31 cellular contexts compared by ENCODE assay signal in the genomic region with DNA sequence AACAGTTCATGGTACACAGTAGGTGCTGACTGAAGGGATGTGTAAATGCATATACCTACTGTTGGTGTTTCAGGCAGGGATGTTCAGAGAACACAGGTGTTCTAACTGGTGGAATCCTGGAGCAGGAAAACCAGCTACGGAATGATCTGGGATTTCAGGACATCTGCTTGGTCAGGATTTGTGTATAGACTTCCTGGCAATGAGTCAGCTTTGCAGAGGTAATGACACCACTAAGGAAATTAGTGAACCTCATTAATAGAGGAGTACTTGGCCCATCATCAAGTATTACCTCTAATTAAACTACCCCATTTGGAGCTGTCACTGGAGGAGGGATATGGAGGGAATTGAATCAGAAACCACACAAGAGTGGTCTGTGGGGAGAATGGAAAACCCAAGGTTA. TPM values are rescaled to one million over a fixed set of nuclear protein-coding genes. Genes with fewer than 3 reads are reported as not detected.
A peak's percentile ranks its signal among the peaks of the same experiment; 100 is the strongest.
DNase-seq lines count a peak whose midpoint lies in the region; ATAC-seq and TF ChIP-seq lines count a peak whose summit lies in the region.
"Had no signal": no experiment of that assay in that cellular context is flagged by ENCODE, and none has a peak within 500 bp of the region (broad histone marks: within the 10 kb centered on the region; RNA-seq: fewer than 3 reads in every experiment).

No MANE protein-coding gene starts in this region.

- H3K36me3 ChIP-seq in psoas muscle (ENCODE audit: insufficient read depth in 1 of 2, low read depth in 1 of 2): peaks cover 24 to 85% of the 10 kb centered on the region in 2 donors

- 47 to 70% (median 66%) methylated on average over 1 of the region's 1 CpG for WGBS in psoas muscle, 3 donors

- peak overlapping the region; percentile 37 for H3K27ac Mint-ChIP-seq in activated CD8-positive, alpha-beta memory T cell treated with anti-CD3 and anti-CD28 coated beads, Interleukin-2, amount 10 ng/mL, durations not matched to agents 7 days and 5 days
- H3K27ac Mint-ChIP-seq in activated T-helper 2 cell treated with anti-CD3 and anti-CD28 coated beads, Interferon-gamma antibody, Interleukin-2, Interleukin-4, amounts not matched to agents 10 μg/mL and 5 μg/mL and 100 μg/mL, durations not matched to agents 14 hours and 24 hours and 36 hours: peak overlapping the region; percentile 39
- H3K27ac Mint-ChIP-seq: CD4-positive, alpha-beta T cell had no signal

- H3K27me3 ChIP-seq in psoas muscle (ENCODE audit: insufficient read depth in 3 of 3, low read length in 2 of 3): no peaks in the 10 kb centered on the region
- H3K27me3 ChIP-seq: BLaER1, SJSA1 had no signal

- no peak overlapping the region for H3K27ac ChIP-seq in psoas muscle
- H3K27ac ChIP-seq: BLaER1, GM23248, PC-9, SJSA1 had no signal

- intact Hi-C loops in activated T-helper 2 cell treated with anti-CD3 and anti-CD28 coated beads, Interferon-gamma antibody, Interleukin-2, Interleukin-4, amounts not matched to agents 10 μg/mL and 5 μg/mL and 100 μg/mL, durations not matched to agents 14 hours and 24 hours and 36 hours (cut with micrococcal nuclease): no loop called here
- intact Hi-C loops in psoas muscle (cut with DNase I): loop anchor here in 1 of 2 donors (10.0 kb wide), 1 partner anchor 92 kb away; no protein-coding TSS in a partner anchor

- no peaks in the 10 kb centered on the region for H3K9me3 Mint-ChIP-seq in activated CD8-positive, alpha-beta memory T cell treated with anti-CD3 and anti-CD28 coated beads, Interleukin-2, amount 10 ng/mL, durations not matched to agents 7 days and 5 days (ENCODE audit: low read depth)
- H3K9me3 Mint-ChIP-seq in activated T-helper 2 cell treated with anti-CD3 and anti-CD28 coated beads, Interferon-gamma antibody, Interleukin-2, Interleukin-4, amounts not matched to agents 10 μg/mL and 5 μg/mL and 100 μg/mL, durations not matched to agents 14 hours and 24 hours and 36 hours: no peaks in the 10 kb centered on the region
- H3K9me3 Mint-ChIP-seq: CD4-positive, alpha-beta T cell had no signal

- CTCF ChIA-PET in activated CD8-positive, alpha-beta memory T cell treated with anti-CD3 and anti-CD28 coated beads, Interleukin-2, amount 10 ng/mL, durations not matched to agents 7 days and 5 days (lab: Charles Lee): no interaction called here

- H3K4me1 ChIP-seq in psoas muscle: peaks cover 3% of the 10 kb centered on the region
- H3K4me1 ChIP-seq: SJSA1 had no signal

- no peaks in the 10 kb centered on the region for H3K27me3 Mint-ChIP-seq in activated CD8-positive, alpha-beta memory T cell treated with anti-CD3 and anti-CD28 coated beads, Interleukin-2, amount 10 ng/mL, durations not matched to agents 7 days and 5 days
- no peaks in the 10 kb centered on the region for H3K27me3 Mint-ChIP-seq in activated T-helper 2 cell treated with anti-CD3 and anti-CD28 coated beads, Interferon-gamma antibody, Interleukin-2, Interleukin-4, amounts not matched to agents 10 μg/mL and 5 μg/mL and 100 μg/mL, durations not matched to agents 14 hours and 24 hours and 36 hours (ENCODE audit: low read depth)
- H3K27me3 Mint-ChIP-seq: CD4-positive, alpha-beta T cell had no signal

- H3K4me3 Mint-ChIP-seq in activated CD8-positive, alpha-beta memory T cell treated with anti-CD3 and anti-CD28 coated beads, Interleukin-2, amount 10 ng/mL, durations not matched to agents 7 days and 5 days: no peak overlapping the region
- no peak overlapping the region for H3K4me3 Mint-ChIP-seq in activated T-helper 2 cell treated with anti-CD3 and anti-CD28 coated beads, Interferon-gamma antibody, Interleukin-2, Interleukin-4, amounts not matched to agents 10 μg/mL and 5 μg/mL and 100 μg/mL, durations not matched to agents 14 hours and 24 hours and 36 hours (ENCODE audit: low read depth)
- H3K4me3 Mint-ChIP-seq: CD4-positive, alpha-beta T cell had no signal

- H3K4me1 Mint-ChIP-seq in activated CD8-positive, alpha-beta memory T cell treated with anti-CD3 and anti-CD28 coated beads, Interleukin-2, amount 10 ng/mL, durations not matched to agents 7 days and 5 days: peaks cover 19% of the 10 kb centered on the region
- H3K4me1 Mint-ChIP-seq in activated T-helper 2 cell treated with anti-CD3 and anti-CD28 coated beads, Interferon-gamma antibody, Interleukin-2, Interleukin-4, amounts not matched to agents 10 μg/mL and 5 μg/mL and 100 μg/mL, durations not matched to agents 14 hours and 24 hours and 36 hours (ENCODE audit: low read depth): peaks cover 17% of the 10 kb centered on the region

- H3K9me3 ChIP-seq in psoas muscle: no peaks in the 10 kb centered on the region
- H3K9me3 ChIP-seq: BLaER1, SJSA1 had no signal

- DNase-seq in activated CD8-positive, alpha-beta memory T cell treated with anti-CD3 and anti-CD28 coated beads, Interleukin-2, amount 10 ng/mL, durations not matched to agents 7 days and 5 days: no peak
- DNase-seq in activated CD8-positive, alpha-beta memory T cell treated with anti-CD3 and anti-CD28 coated beads for 24 hours: no peak
- no peak for DNase-seq in activated T-helper 2 cell treated with anti-CD3 and anti-CD28 coated beads, Interferon-gamma antibody, Interleukin-2, Interleukin-4, amounts not matched to agents 10 μg/mL and 5 μg/mL and 100 μg/mL, durations not matched to agents 14 hours and 24 hours and 36 hours (ENCODE audit: low spot score)
- peak; percentile 53 for DNase-seq in dermis blood vessel endothelial cell
- peak; percentile 20 to 42 for DNase-seq in lung microvascular endothelial cell (ENCODE audit: low read depth in 2 of 2)
- DNase-seq in psoas muscle: no peak
- DNase-seq: CD4-positive, alpha-beta T cell; GM23248; H7; Kasumi-1; NCI-H1092 treated with DMSO at 0.1 percent for 48 hours; NCI-H1436; NCI-H187; NCI-H2081 treated with DMSO at 0.1 percent for 48 hours; NCI-H2171; NCI-H226; NCI-H510A; NCI-H748 treated with DMSO at 0.1 percent for 48 hours; PC-9 had no signal

- peaks cover 54% of the 10 kb centered on the region for H3K36me3 Mint-ChIP-seq in activated CD8-positive, alpha-beta memory T cell treated with anti-CD3 and anti-CD28 coated beads, Interleukin-2, amount 10 ng/mL, durations not matched to agents 7 days and 5 days
- peaks cover 80% of the 10 kb centered on the region for H3K36me3 Mint-ChIP-seq in activated T-helper 2 cell treated with anti-CD3 and anti-CD28 coated beads, Interferon-gamma antibody, Interleukin-2, Interleukin-4, amounts not matched to agents 10 μg/mL and 5 μg/mL and 100 μg/mL, durations not matched to agents 14 hours and 24 hours and 36 hours (ENCODE audit: low read depth)

- H3K4me3 ChIP-seq in psoas muscle: no peak overlapping the region
- H3K4me3 ChIP-seq: BLaER1, GM23248, K562, PC-9, SJSA1 had no signal

- TF ChIP-seq CTCF in psoas muscle (IDR thresholded peaks at IDR 0.05): no peak

- no peak for ATAC-seq in activated CD8-positive, alpha-beta memory T cell treated with anti-CD3 and anti-CD28 coated beads, Interleukin-2, amount 10 ng/mL, durations not matched to agents 7 days and 5 days
- ATAC-seq in HG03432 (IDR thresholded peaks at IDR 0.05; ENCODE audit: unreplicated experiment) (no peak), GM19351 (IDR thresholded peaks at IDR 0.05; ENCODE audit: unreplicated experiment) (no peak), psoas muscle (no peak)
- ATAC-seq: K562, Right ventricle myocardium inferior had no signal

RNA-seq across cellular contexts. Expression of a gene that starts 7.3 kb away (rescaled TPM):
- 100 to 1,000 TPM; 122 to 147 TPM for total RNA-seq in activated CD8-positive, alpha-beta memory T cell treated with anti-CD3 and anti-CD28 coated beads, Interleukin-2, amount 10 ng/mL, durations not matched to agents 7 days and 5 days
- total RNA-seq in activated T-helper 2 cell treated with anti-CD3 and anti-CD28 coated beads, Interferon-gamma antibody, Interleukin-2, Interleukin-4, amounts not matched to agents 10 μg/mL and 5 μg/mL and 100 μg/mL, durations not matched to agents 14 hours and 24 hours and 36 hours: 130 and 134 TPM in 2 replicates
- total RNA-seq in dermis blood vessel endothelial cell: 47.5 and 61.2 TPM in 2 replicates
- total RNA-seq in lung microvascular endothelial cell: 35.5 and 46.2 TPM in 2 replicates
- total RNA-seq in psoas muscle: 100 to 1,000 TPM in 3 of 4 donors, 10 to 100 TPM in 1; 89.6 to 109 (median 102) TPM
- polyA plus RNA-seq in psoas muscle: 100 to 1,000 TPM in 1 of 3 donors, 10 to 100 TPM in 2; 68.9 to 100 (median 87.5) TPM

RNA-seq across cellular contexts. Expression of a gene that starts 7.5 kb away (rescaled TPM):
- total RNA-seq in activated CD8-positive, alpha-beta memory T cell treated with anti-CD3 and anti-CD28 coated beads, Interleukin-2, amount 10 ng/mL, durations not matched to agents 7 days and 5 days: 10 to 100 TPM; 14.5 to 17.0 TPM
- total RNA-seq in activated T-helper 2 cell treated with anti-CD3 and anti-CD28 coated beads, Interferon-gamma antibody, Interleukin-2, Interleukin-4, amounts not matched to agents 10 μg/mL and 5 μg/mL and 100 μg/mL, durations not matched to agents 14 hours and 24 hours and 36 hours: 10.2 and 12.2 TPM in 2 replicates
- total RNA-seq in dermis blood vessel endothelial cell (4.8 and 5.8 TPM in 2 replicates), lung microvascular endothelial cell (2.6 and 4.2 TPM in 2 replicates), psoas muscle (1 to 10 TPM; 2.8 to 6.4 (median 3.3) TPM)
- 1 to 10 TPM in 2 of 3 donors, under 1 TPM in 1; 0.89 to 3.4 (median 1.0) TPM for polyA plus RNA-seq in psoas muscle

RNA-seq across cellular contexts. Expression of a gene that starts 54.5 kb away (rescaled TPM):
- under 1 TPM in 1 of 2 experiments, not detected in 1; 0.09 TPM for total RNA-seq in activated CD8-positive, alpha-beta memory T cell treated with anti-CD3 and anti-CD28 coated beads, Interleukin-2, amount 10 ng/mL, durations not matched to agents 7 days and 5 days
- total RNA-seq in activated T-helper 2 cell treated with anti-CD3 and anti-CD28 coated beads, Interferon-gamma antibody, Interleukin-2, Interleukin-4, amounts not matched to agents 10 μg/mL and 5 μg/mL and 100 μg/mL, durations not matched to agents 14 hours and 24 hours and 36 hours: not detected in 2 replicates
- 0.09 and 0.17 TPM in 2 replicates for total RNA-seq in dermis blood vessel endothelial cell
- under 0.01 and 0.22 TPM in 2 replicates for total RNA-seq in lung microvascular endothelial cell
- not detected for total RNA-seq in psoas muscle
- polyA plus RNA-seq in psoas muscle: not detected
- total RNA-seq: CD4-positive, alpha-beta T cell; Daoy; G401; GM23248; H7; HT1080; K562; M059J; PC-9; Right ventricle myocardium inferior; RPMI7951; SJSA1 had no signal
- polyA plus RNA-seq: AG04450, GM23248, K562 had no signal

Comparison
In these comparisons a context has a peak if more than half of its experiments do, and no peak if none do; other contexts are left out.
1. DNase-seq: peak in dermis blood vessel endothelial cell (single experiment) and lung microvascular endothelial cell (2 of 2); none in activated CD8-positive, alpha-beta memory T cell treated with anti-CD3 and anti-CD28 coated beads, Interleukin-2, amount 10 ng/mL, durations not matched to agents 7 days and 5 days (single experiment), activated CD8-positive, alpha-beta memory T cell treated with anti-CD3 and anti-CD28 coated beads for 24 hours (single experiment), activated T-helper 2 cell treated with anti-CD3 and anti-CD28 coated beads, Interferon-gamma antibody, Interleukin-2, Interleukin-4, amounts not matched to agents 10 μg/mL and 5 μg/mL and 100 μg/mL, durations not matched to agents 14 hours and 24 hours and 36 hours (single experiment) and psoas muscle (0 of 2).